In genomic region chr9:132124800-132125199, GRCh38 we compare ENCODE assay signal across 31 cellular contexts. TPM values are rescaled to one million over a fixed set of nuclear protein-coding genes. Genes with fewer than 3 reads are reported as not detected.
"Had no signal": no experiment of that assay in that cellular context is flagged by ENCODE, and none has a peak within 500 bp of the region (broad histone marks: within the 10 kb centered on the region; RNA-seq: fewer than 3 reads in every experiment).

No MANE protein-coding gene starts in this region.

- H3K36me3 ChIP-seq: MG63 had no signal

- DNase-seq: MG63, MM.1S, MV-4-11, NCI-H1048, NCI-H1092, NCI-H1092 treated with DMSO at 0.1 percent for 48 hours, NCI-H1105, NCI-H1105 treated with DMSO at 0.1 percent for 48 hours, NCI-H1417 treated with DMSO at 0.1 percent for 48 hours, NCI-H1436, NCI-H1436 treated with DMSO at 0.1 percent for 48 hours, NCI-H1694, NCI-H1694 treated with DMSO at 0.1 percent for 48 hours, NCI-H187, NCI-H187 treated with DMSO at 0.1 percent for 48 hours, NCI-H1930, NCI-H2029, NCI-H2029 treated with DMSO at 0.1 percent for 48 hours, NCI-H2081, NCI-H2081 treated with DMSO at 0.1 percent for 48 hours, NCI-H2107, NCI-H2227 treated with DMSO at 0.1 percent for 48 hours, NCI-H226, NCI-H345, NCI-H446, NCI-H446 treated with DMSO at 0.1 percent for 48 hours, NCI-H510A, NCI-H524, NCI-H524 treated with DMSO at 0.1 percent for 48 hours, NCI-H526 had no signal

- H3K4me3 ChIP-seq: MG63 had no signal

- H3K9me3 ChIP-seq: MG63 had no signal

RNA-seq across cellular contexts. Expression of gene NTNG2, which starts 37.1 kb away (rescaled TPM):
- total RNA-seq: MCF 10A had no signal
